In the genomic region with DNA sequence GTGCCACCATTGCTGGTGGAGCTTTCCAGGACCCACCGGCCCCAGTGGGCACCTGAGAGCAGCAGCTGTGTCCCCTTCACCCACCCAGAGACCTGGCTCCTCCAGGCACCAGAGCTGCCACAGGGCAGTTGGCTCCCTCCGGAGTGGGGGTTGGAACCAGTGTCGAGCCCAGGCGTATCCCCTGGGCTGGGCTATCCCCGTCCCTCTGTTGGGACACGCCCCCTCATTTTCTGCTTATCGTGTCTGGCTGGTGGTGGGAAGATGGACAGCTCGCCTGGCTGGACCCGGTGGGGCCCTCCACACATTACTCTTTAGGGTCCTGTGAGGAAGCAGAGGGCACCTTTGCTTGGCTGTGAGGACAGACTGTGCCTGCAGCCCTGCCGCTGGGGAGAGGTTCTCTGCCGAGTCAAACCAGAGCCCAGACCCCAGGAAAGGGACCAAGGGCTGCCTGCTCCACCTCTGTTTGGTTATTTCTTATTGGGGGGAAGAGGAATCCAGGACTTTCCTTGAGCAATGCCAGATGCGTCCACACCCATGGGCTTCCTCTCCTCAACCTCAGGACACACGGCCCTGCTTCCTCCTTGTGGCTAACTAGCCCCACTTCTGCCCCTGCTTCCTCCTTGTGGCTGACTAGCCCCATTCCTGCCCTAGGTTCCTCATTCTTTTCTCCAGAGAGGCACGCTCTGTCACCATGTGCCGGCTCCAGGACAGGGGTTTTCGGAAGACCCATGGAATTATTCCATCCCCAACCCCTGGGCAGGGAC, we compare ENCODE assay signal across 14 cellular contexts. TPM values are rescaled to one million over a fixed set of nuclear protein-coding genes. Genes with fewer than 3 reads are reported as not detected.
DNase-seq lines count a peak whose midpoint lies in the region; ATAC-seq and TF ChIP-seq lines count a peak whose summit lies in the region.
"Had no signal": no experiment of that assay in that cellular context is flagged by ENCODE, and none has a peak within 500 bp of the region (broad histone marks: within the 10 kb centered on the region; RNA-seq: fewer than 3 reads in every experiment).

No MANE protein-coding gene starts in this region.

- H3K4me2 ChIP-seq in BLaER1 treated with 17β-estradiol and CSF1 and Interleukin-3, amounts not matched to agents 10 nM and 100 nM = peak overlapping the region; percentile 74 to 98 (median 89)

- no peak for TF ChIP-seq CTCF in NB4 (IDR thresholded peaks at IDR 0.05; ENCODE audit: low read depth, low read length)
- no peak for TF ChIP-seq CTCF in natural killer cell (IDR thresholded peaks at IDR 0.05)

- peaks cover 93% of the 10 kb centered on the region for H3K4me1 Mint-ChIP-seq in dendritic cell treated with granulocyte-macrophage colony-stimulating factor and Interleukin-4, amounts not matched to agents 40 ng/mL and 50 ng/mL, for 4 days (ENCODE audit: low read depth)
- H3K4me1 Mint-ChIP-seq in natural killer cell = no peaks in the 10 kb centered on the region

- H3K27me3 ChIP-seq in BLaER1 treated with 17β-estradiol and CSF1 and Interleukin-3, amounts not matched to agents 10 nM and 100 nM = peaks cover 0 to 72% (median 0%) of the 10 kb centered on the region in 11 experiments; a peak in 8 of 22 replicates
- no peaks in the 10 kb centered on the region for H3K27me3 ChIP-seq in effector memory CD4-positive, alpha-beta T cell (replicated peaks; ENCODE audit: control insufficient read depth, insufficient read depth, low read length, poor library complexity, severe bottlenecking)
- H3K27me3 ChIP-seq: ovary had no signal

- peak overlapping the region in 9 of 11 experiments; percentile 39 to 92 (median 78); a peak in 18 of 22 replicates for H3K27ac ChIP-seq in BLaER1 treated with 17β-estradiol and CSF1 and Interleukin-3, amounts not matched to agents 10 nM and 100 nM
- no peak overlapping the region for H3K27ac ChIP-seq in effector memory CD4-positive, alpha-beta T cell (ENCODE audit: insufficient read depth, low read length, poor library complexity, severe bottlenecking)
- H3K27ac ChIP-seq: ovary had no signal

- no peaks in the 10 kb centered on the region; a peak in 1 of 22 replicates for H4K20me1 ChIP-seq in BLaER1 treated with 17β-estradiol and CSF1 and Interleukin-3, amounts not matched to agents 10 nM and 100 nM

- H3K4me3 Mint-ChIP-seq in dendritic cell treated with granulocyte-macrophage colony-stimulating factor and Interleukin-4, amounts not matched to agents 40 ng/mL and 50 ng/mL, for 4 days = peak overlapping the region; percentile 55
- no peak overlapping the region for H3K4me3 Mint-ChIP-seq in natural killer cell
- H3K4me3 Mint-ChIP-seq: activated naive CD8-positive, alpha-beta T cell had no signal

- peaks cover 30% of the 10 kb centered on the region for H3K27me3 Mint-ChIP-seq in dendritic cell treated with granulocyte-macrophage colony-stimulating factor and Interleukin-4, amounts not matched to agents 40 ng/mL and 50 ng/mL, for 4 days
- peaks cover 7 to 10% of the 10 kb centered on the region in 2 donors for H3K27me3 Mint-ChIP-seq in natural killer cell (ENCODE audit: low read depth in 2 of 2)

- no peak for TF ChIP-seq POLR2A in NB4 (IDR thresholded peaks at IDR 0.05; ENCODE audit: extremely low read depth, insufficient read length)

- DNase-seq in NB4 (ENCODE audit: low read depth) = peak; percentile 92
- DNase-seq in natural killer cell = no peak
- DNase-seq in NCI-H2107 treated with DMSO at 0.1 percent for 48 hours (lab: John Stamatoyannopoulos, UW; ENCODE audit: unreplicated experiment) = no peak
- no peak for DNase-seq in effector memory CD4-positive, alpha-beta T cell
- DNase-seq: activated CD4-positive, alpha-beta T cell treated with anti-CD3 and anti-CD28 coated beads for 48 hours; SHP77 treated with DMSO at 0.1 percent for 48 hours; stimulated activated CD4-positive, alpha-beta T cell treated with anti-CD3 and anti-CD28 coated beads, Interleukin-4, amount 100 ng/mL, for 4 hours had no signal

- no peaks in the 10 kb centered on the region for H3K9me3 Mint-ChIP-seq in dendritic cell treated with granulocyte-macrophage colony-stimulating factor and Interleukin-4, amounts not matched to agents 40 ng/mL and 50 ng/mL, for 4 days
- H3K9me3 Mint-ChIP-seq in natural killer cell = no peaks in the 10 kb centered on the region

- peak overlapping the region; percentile 84 for H3K27ac Mint-ChIP-seq in dendritic cell treated with granulocyte-macrophage colony-stimulating factor and Interleukin-4, amounts not matched to agents 40 ng/mL and 50 ng/mL, for 4 days
- no peak overlapping the region for H3K27ac Mint-ChIP-seq in natural killer cell
- H3K27ac Mint-ChIP-seq: activated naive CD8-positive, alpha-beta T cell had no signal

- H3K36me3 Mint-ChIP-seq in dendritic cell treated with granulocyte-macrophage colony-stimulating factor and Interleukin-4, amounts not matched to agents 40 ng/mL and 50 ng/mL, for 4 days (ENCODE audit: low read depth) = no peaks in the 10 kb centered on the region
- no peaks in the 10 kb centered on the region for H3K36me3 Mint-ChIP-seq in natural killer cell
- H3K36me3 Mint-ChIP-seq: activated naive CD8-positive, alpha-beta T cell had no signal

- peaks cover 20 to 95% (median 51%) of the 10 kb centered on the region in 10 experiments for H3K4me1 ChIP-seq in BLaER1 treated with 17β-estradiol and CSF1 and Interleukin-3, amounts not matched to agents 10 nM and 100 nM
- no peaks in the 10 kb centered on the region for H3K4me1 ChIP-seq in effector memory CD4-positive, alpha-beta T cell (ENCODE audit: control insufficient read depth, insufficient read depth, low read length, poor library complexity, severe bottlenecking)

- peak in 2 of 3 donors; percentile 34 to 74 for ATAC-seq in natural killer cell
- no peak for ATAC-seq in HG03097 (IDR thresholded peaks at IDR 0.05; ENCODE audit: low FRiP score, unreplicated experiment)
- ATAC-seq in GM18502 (IDR thresholded peaks at IDR 0.05; ENCODE audit: poor library complexity, unreplicated experiment) = no peak

- no peaks in the 10 kb centered on the region for H3K36me3 ChIP-seq in BLaER1 treated with 17β-estradiol and CSF1 and Interleukin-3, amounts not matched to agents 10 nM and 100 nM
- no peaks in the 10 kb centered on the region for H3K36me3 ChIP-seq in effector memory CD4-positive, alpha-beta T cell (ENCODE audit: control insufficient read depth, insufficient read depth, low read length)
- H3K36me3 ChIP-seq: ovary had no signal

- intact Hi-C loops in dendritic cell treated with granulocyte-macrophage colony-stimulating factor and Interleukin-4, amounts not matched to agents 40 ng/mL and 50 ng/mL, for 4 days (cut with micrococcal nuclease) = no loop called here
- intact Hi-C loops in natural killer cell (cut with micrococcal nuclease) = no loop called here

- H3K4me3 ChIP-seq in BLaER1 treated with 17β-estradiol and CSF1 and Interleukin-3, amounts not matched to agents 10 nM and 100 nM = peak overlapping the region in 5 of 10 experiments; percentile 3 to 57 (median 34); a peak in 5 of 20 replicates
- no peak overlapping the region for H3K4me3 ChIP-seq in NB4 (ENCODE audit: low read depth, low read length)
- no peak overlapping the region for H3K4me3 ChIP-seq in effector memory CD4-positive, alpha-beta T cell (ENCODE audit: insufficient read depth, low read depth, low read length, poor library complexity, severe bottlenecking)
- H3K4me3 ChIP-seq: coronary artery, ovary had no signal

- no peaks in the 10 kb centered on the region for H3K9me3 ChIP-seq in BLaER1 treated with 17β-estradiol and CSF1 and Interleukin-3, amounts not matched to agents 10 nM and 100 nM (replicated peaks in 1 of 11)
- no peaks in the 10 kb centered on the region for H3K9me3 ChIP-seq in effector memory CD4-positive, alpha-beta T cell (ENCODE audit: control insufficient read depth, low read length)
- H3K9me3 ChIP-seq: ovary had no signal

- H3K9ac ChIP-seq in BLaER1 treated with 17β-estradiol and CSF1 and Interleukin-3, amounts not matched to agents 10 nM and 100 nM = peak overlapping the region in 8 of 11 experiments; percentile 42 to 75 (median 65); a peak in 15 of 22 replicates

RNA-seq across cellular contexts. Expression of a gene that starts 11.3 kb away (rescaled TPM):
- total RNA-seq in natural killer cell = 10 to 100 TPM; 22.7 to 70.3 (median 26.9) TPM

RNA-seq across cellular contexts. Expression of a gene that starts 48.4 kb away (rescaled TPM):
- not detected for total RNA-seq in natural killer cell

Comparison
In these comparisons a context has a peak if more than half of its experiments do, and no peak if none do; other contexts are left out.
1. ATAC-seq: peak in natural killer cell (2 of 3); none in HG03097 (single experiment) and GM18502 (single experiment).